Comparison of ENCODE assay signal across 8 cellular contexts in genomic region chr19:40797166-40797962, GRCh38. TPM values are rescaled to one million over a fixed set of nuclear protein-coding genes. Genes with fewer than 3 reads are reported as not detected.
A peak's percentile ranks its signal among the peaks of the same experiment; 100 is the strongest.
DNase-seq lines count a peak whose midpoint lies in the region; ATAC-seq and TF ChIP-seq lines count a peak whose summit lies in the region.

No MANE protein-coding gene starts in this region.

- ATAC-seq in left ventricle myocardium superior (no peak), natural killer cell (no peak), HG02981 (IDR thresholded peaks at IDR 0.05; ENCODE audit: unreplicated experiment) (no peak)

- H3K9ac ChIP-seq in mammary epithelial cell (ENCODE audit: insufficient read depth, low read length), result no peak overlapping the region

- H3K4me2 ChIP-seq in mammary epithelial cell (ENCODE audit: insufficient read depth, low read depth, low read length), result peak overlapping the region; percentile 82

- intact Hi-C loops in left ventricle myocardium inferior (cut with micrococcal nuclease) (no loop called here), left ventricle myocardium superior (cut with micrococcal nuclease) (no loop called here), mammary epithelial cell (cut with micrococcal nuclease) (no loop called here), natural killer cell (cut with micrococcal nuclease) (no loop called here)

- H3K27me3 Mint-ChIP-seq in natural killer cell (ENCODE audit: low read depth in 2 of 2), result no peaks in the 10 kb centered on the region

- peaks cover 32% of the 10 kb centered on the region for H3K79me2 ChIP-seq in mammary epithelial cell (ENCODE audit: insufficient read depth, low read length)

- H2AFZ ChIP-seq in mammary epithelial cell (ENCODE audit: low read depth, low read length), result peak overlapping the region; percentile 76

- 91% methylated on average over 14 of the region's 14 CpGs for WGBS in mammary epithelial cell (ENCODE audit: low coverage, missing lambda C conversion rate)

- no peaks in the 10 kb centered on the region for H3K9me3 Mint-ChIP-seq in natural killer cell

- peaks cover 39% of the 10 kb centered on the region for H3K4me1 ChIP-seq in left ventricle myocardium inferior
- peaks cover 32% of the 10 kb centered on the region for H3K4me1 ChIP-seq in mammary epithelial cell (ENCODE audit: insufficient read depth, low read length)

- dilution Hi-C loops in mammary epithelial cell (cut with HindIII; ENCODE audit: low sequenced_read_pairs), result no loop called here

- H3K9me3 ChIP-seq in left ventricle myocardium inferior (replicated peaks) (no peaks in the 10 kb centered on the region), mammary epithelial cell (replicated peaks; ENCODE audit: insufficient read depth, low read length) (no peaks in the 10 kb centered on the region)

- H3K27ac Mint-ChIP-seq in natural killer cell, result peak overlapping the region; percentile 100

- peak overlapping the region; percentile 99 for H3K27ac ChIP-seq in left ventricle myocardium inferior (replicated peaks)
- H3K27ac ChIP-seq in mammary epithelial cell (ENCODE audit: insufficient read depth, low read depth, low read length), result peak overlapping the region; percentile 82

- no peaks in the 10 kb centered on the region for H3K36me3 Mint-ChIP-seq in natural killer cell

- no TSS peak for BruUV-seq in mammary epithelial cell (replicated peaks; lab: Mats Ljungman, UMichigan)

- DNase-seq in left ventricle myocardium inferior (no peak), left ventricle myocardium superior (no peak), mammary epithelial cell (no peak), natural killer cell (no peak), NCI-H2196 treated with DMSO at 0.1 percent for 48 hours (lab: John Stamatoyannopoulos, UW; ENCODE audit: unreplicated experiment) (no peak), foreskin melanocyte (no peak), Ammon's horn (ENCODE audit: low spot score) (no peak)

- H3K4me3 ChIP-seq in left ventricle myocardium inferior, result peak overlapping the region; percentile 97
- no peak overlapping the region for H3K4me3 ChIP-seq in mammary epithelial cell (replicated peaks in 1 of 3; ENCODE audit: insufficient read depth in 1 of 3, low read depth in 2 of 3, low read length in 3 of 3)

- in situ Hi-C loops in mammary epithelial cell (cut with MboI; ENCODE audit: low sequenced_read_pairs in 2 of 2), result no loop called here

- H3K27me3 ChIP-seq in left ventricle myocardium inferior (ENCODE audit: low read depth), result no peaks in the 10 kb centered on the region
- H3K27me3 ChIP-seq in mammary epithelial cell (ENCODE audit: insufficient read depth, low read length), result no peaks in the 10 kb centered on the region

- TF ChIP-seq CTCF in left ventricle myocardium inferior (IDR thresholded peaks at IDR 0.05; ENCODE audit: borderline replicate concordance) (no peak), mammary epithelial cell (conservative IDR thresholded peaks at IDR 0.05 in 1 of 2, IDR thresholded peaks at IDR 0.05 in 1 of 2; ENCODE audit: extremely low read depth in 1 of 2, insufficient read depth in 1 of 2, low read depth in 1 of 2, low read length in 2 of 2) (no peak), natural killer cell (IDR thresholded peaks at IDR 0.05) (no peak)

- CTCF ChIA-PET in mammary epithelial cell (lab: Charles Lee; ENCODE audit: low non-redundant PET), result no interaction called here

- H3K36me3 ChIP-seq in left ventricle myocardium inferior (peaks cover 29% of the 10 kb centered on the region), mammary epithelial cell (ENCODE audit: insufficient read depth, low read length) (peaks cover 4% of the 10 kb centered on the region)

- H3K4me3 Mint-ChIP-seq in natural killer cell, result peak overlapping the region; percentile 99

- no peaks in the 10 kb centered on the region for H4K20me1 ChIP-seq in mammary epithelial cell (ENCODE audit: insufficient read depth, low read length)

- H3K4me1 Mint-ChIP-seq in natural killer cell, result peaks cover 43 to 52% of the 10 kb centered on the region in 2 donors

RNA-seq across cellular contexts. Expression of gene EGLN2, which starts 1.6 kb away (rescaled TPM):
- total RNA-seq in left ventricle myocardium inferior, result 47.8 TPM
- total RNA-seq in left ventricle myocardium superior, result 65.5 TPM
- total RNA-seq in mammary epithelial cell, result 10 to 100 TPM; 59.7 to 82.3 TPM
- polyA plus RNA-seq in mammary epithelial cell, result 46.7 TPM
- polyA minus RNA-seq in mammary epithelial cell, result 134 TPM
- 100 to 1,000 TPM; 104 to 156 (median 151) TPM for total RNA-seq in natural killer cell

RNA-seq across cellular contexts. Expression of gene RAB4B, which starts 19.3 kb away (rescaled TPM):
- total RNA-seq in left ventricle myocardium inferior, result 13.5 TPM
- 10.1 TPM for total RNA-seq in left ventricle myocardium superior
- total RNA-seq in mammary epithelial cell, result 10 to 100 TPM in 1 of 2 donors, 1 to 10 TPM in 1; 9.0 to 23.5 TPM
- 10.0 TPM for polyA plus RNA-seq in mammary epithelial cell
- polyA minus RNA-seq in mammary epithelial cell, result 12.0 TPM
- 10 to 100 TPM; 97.8 to 99.8 (median 98.6) TPM for total RNA-seq in natural killer cell

RNA-seq across cellular contexts. Expression of gene MIA, which starts 22.0 kb away (rescaled TPM):
- total RNA-seq in left ventricle myocardium inferior, result not detected
- 1.1 TPM for total RNA-seq in left ventricle myocardium superior
- 100 to 1,000 TPM; 106 to 107 TPM for total RNA-seq in mammary epithelial cell
- polyA plus RNA-seq in mammary epithelial cell, result 166 TPM
- polyA minus RNA-seq in mammary epithelial cell, result 99.5 TPM
- total RNA-seq in natural killer cell, result not detected

RNA-seq across cellular contexts. Expression of gene SNRPA, which starts 46.4 kb away (rescaled TPM):
- 27.9 TPM for total RNA-seq in left ventricle myocardium inferior
- 41.6 TPM for total RNA-seq in left ventricle myocardium superior
- 10 to 100 TPM; 28.2 to 99.3 TPM for total RNA-seq in mammary epithelial cell
- 117 TPM for polyA plus RNA-seq in mammary epithelial cell
- polyA minus RNA-seq in mammary epithelial cell, result 257 TPM
- 10 to 100 TPM; 56.2 to 65.9 (median 60.9) TPM for total RNA-seq in natural killer cell

RNA-seq across cellular contexts. Expression of gene ACTMAP, which starts 47.1 kb away (rescaled TPM):
- total RNA-seq in left ventricle myocardium inferior (7.4 TPM), left ventricle myocardium superior (6.7 TPM), mammary epithelial cell (10 to 100 TPM in 1 of 2 donors, 1 to 10 TPM in 1; 1.0 to 15.2 TPM), natural killer cell (1 to 10 TPM; 5.9 to 9.6 (median 8.2) TPM)
- polyA plus RNA-seq in mammary epithelial cell, result 3.2 TPM
- 6.4 TPM for polyA minus RNA-seq in mammary epithelial cell

Comparison
In these comparisons a context has a peak if more than half of its experiments do, and no peak if none do; other contexts are left out.
1. RNA of gene MIA, which starts 22.0 kb away (total RNA-seq): 106 to 107 TPM in mammary epithelial cell; 1.1 TPM in left ventricle myocardium superior (single experiment), not detected in left ventricle myocardium inferior (single experiment) and not detected in natural killer cell; every median in the first group is over 10 times any median in the second.